Comparison of ENCODE assay signal across 8 cellular contexts in genomic region chr2:234291765-234292204, GRCh38.
DNase-seq lines count a peak whose midpoint lies in the region; ATAC-seq and TF ChIP-seq lines count a peak whose summit lies in the region.

No MANE protein-coding gene starts in this region.

- peaks cover 6% of the 10 kb centered on the region for H3K9me3 Mint-ChIP-seq in activated naive CD8-positive, alpha-beta T cell treated with anti-CD3 and anti-CD28 coated beads for 36 hours

- WGBS in lower leg skin, 2 donors = 47 to 52% methylated on average over 5 of the region's 5 CpGs

- peak; percentile 62 for DNase-seq in GM04504 (ENCODE audit: low read depth)
- peak; percentile 39 for DNase-seq in HFF-Myc (ENCODE audit: extremely low read depth, low read depth)
- DNase-seq in NCI-H2107 (lab: John Stamatoyannopoulos, UW) = peak; percentile 30
- DNase-seq in activated naive CD8-positive, alpha-beta T cell treated with anti-CD3 and anti-CD28 coated beads for 36 hours = peak; percentile 27
- DNase-seq in lower leg skin (ENCODE audit: low spot score in 2 of 2) = peak; percentile 38 to 85
- DNase-seq in UCSD-AML1 (lab: John Stamatoyannopoulos, UW; ENCODE audit: unreplicated experiment) = no peak
- no peak for DNase-seq in superior temporal gyrus (ENCODE audit: extremely low spot score)
- no peak for DNase-seq in omental fat pad (ENCODE audit: low spot score)

- H3K27ac Mint-ChIP-seq in activated naive CD8-positive, alpha-beta T cell treated with anti-CD3 and anti-CD28 coated beads for 36 hours = peak overlapping the region; percentile 98

- H3K4me3 ChIP-seq in HFF-Myc (replicated peaks; ENCODE audit: low read depth, low read length) (no peak overlapping the region), lower leg skin (ENCODE audit: low read depth, poor library complexity, severe bottlenecking) (no peak overlapping the region)

- H3K27me3 Mint-ChIP-seq in activated naive CD8-positive, alpha-beta T cell treated with anti-CD3 and anti-CD28 coated beads for 36 hours = no peaks in the 10 kb centered on the region

- TF ChIP-seq CTCF in HFF-Myc (IDR thresholded peaks at IDR 0.05; ENCODE audit: low read depth, low read length, missing control alignments) (no peak), lower leg skin (IDR thresholded peaks at IDR 0.05) (no peak), omental fat pad (IDR thresholded peaks at IDR 0.05) (no peak)

- H3K4me1 Mint-ChIP-seq in activated naive CD8-positive, alpha-beta T cell treated with anti-CD3 and anti-CD28 coated beads for 36 hours = peaks cover 77% of the 10 kb centered on the region

- intact Hi-C loops in lower leg skin (cut with DNase I; ENCODE audit: low total_unique reads) = no loop called here

- TF ChIP-seq POLR2A in lower leg skin (IDR thresholded peaks at IDR 0.05) = no peak

- H3K4me3 Mint-ChIP-seq in activated naive CD8-positive, alpha-beta T cell treated with anti-CD3 and anti-CD28 coated beads for 36 hours = peak overlapping the region; percentile 55

- peaks cover 29% of the 10 kb centered on the region for H3K36me3 Mint-ChIP-seq in activated naive CD8-positive, alpha-beta T cell treated with anti-CD3 and anti-CD28 coated beads for 36 hours

- ATAC-seq in omental fat pad (ENCODE audit: low FRiP score) = no peak

Comparison
In these comparisons a context has a peak if more than half of its experiments do, and no peak if none do; other contexts are left out.
1. DNase-seq: peak in GM04504 (single experiment), HFF-Myc (single experiment), NCI-H2107 (single experiment), activated naive CD8-positive, alpha-beta T cell treated with anti-CD3 and anti-CD28 coated beads for 36 hours (single experiment) and lower leg skin (2 of 2); none in UCSD-AML1 (single experiment), superior temporal gyrus (single experiment) and omental fat pad (single experiment).